In the genomic region with DNA sequence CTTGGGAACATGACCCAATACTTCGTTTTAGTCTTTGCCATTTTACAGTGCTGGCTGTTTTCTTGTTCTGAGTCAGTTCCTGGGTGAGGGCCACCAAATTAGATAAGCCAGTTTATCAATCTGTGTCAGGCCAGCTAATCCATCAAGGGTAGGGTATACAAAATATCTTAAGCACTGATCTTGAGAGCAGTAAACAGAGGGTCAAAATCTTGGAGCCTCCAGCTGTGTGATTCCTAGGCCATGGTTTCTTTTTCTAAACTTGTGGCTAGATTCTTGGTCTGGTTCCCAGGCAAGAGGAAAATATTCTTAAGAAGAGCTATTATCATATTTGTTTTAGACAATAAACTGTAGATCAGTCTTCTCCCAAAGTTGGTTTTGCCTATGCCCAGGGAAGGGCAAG, we compare ENCODE assay signal across 15 cellular contexts.
DNase-seq lines count a peak whose midpoint lies in the region; ATAC-seq and TF ChIP-seq lines count a peak whose summit lies in the region.
"Had no signal": no experiment of that assay in that cellular context is flagged by ENCODE, and none has a peak within 500 bp of the region (broad histone marks: within the 10 kb centered on the region; RNA-seq: fewer than 3 reads in every experiment).

No MANE protein-coding gene starts in this region.

- H3K4me1 ChIP-seq in fibroblast of lung (ENCODE audit: control insufficient read depth, extremely low read depth, insufficient read depth, low read length) (no peaks in the 10 kb centered on the region), left lung (no peaks in the 10 kb centered on the region)
- H3K4me1 ChIP-seq: BLaER1 treated with 17β-estradiol and CSF1 and Interleukin-3, amounts not matched to agents 10 nM and 100 nM had no signal

- H3K9me3 ChIP-seq in fibroblast of lung (ENCODE audit: control insufficient read depth, insufficient read depth, low read depth, low read length) (no peaks in the 10 kb centered on the region), left lung (peaks cover 0 to 69% of the 10 kb centered on the region in 2 donors)

- peaks cover 5% of the 10 kb centered on the region for H3K9me3 Mint-ChIP-seq in Calu3 (ENCODE audit: low read depth, unreplicated experiment)

- no peaks in the 10 kb centered on the region for H3K36me3 Mint-ChIP-seq in Calu3 (ENCODE audit: insufficient read depth, unreplicated experiment)
- H3K36me3 Mint-ChIP-seq: CD4-positive, CD25-positive, alpha-beta regulatory T cell had no signal

- TF ChIP-seq CTCF in astrocyte of the cerebellum (IDR thresholded peaks at IDR 0.05; ENCODE audit: low read depth, low read length, missing control alignments), result no peak
- TF ChIP-seq CTCF in fibroblast of lung (conservative IDR thresholded peaks at IDR 0.05 in 1 of 2, IDR thresholded peaks at IDR 0.05 in 1 of 2; ENCODE audit: low read depth in 1 of 2, low read length in 2 of 2), result no peak
- no peak for TF ChIP-seq CTCF in left lung (IDR thresholded peaks at IDR 0.05)
- TF ChIP-seq CTCF in Calu3 (IDR thresholded peaks at IDR 0.05; ENCODE audit: unreplicated experiment), result no peak

- H3K4me3 Mint-ChIP-seq in Calu3 (ENCODE audit: low read depth, unreplicated experiment), result no peak overlapping the region
- H3K4me3 Mint-ChIP-seq: CD4-positive, CD25-positive, alpha-beta regulatory T cell; GM23338; H9 had no signal

- H2AFZ ChIP-seq in fibroblast of lung (ENCODE audit: low read length), result no peak overlapping the region
- H2AFZ ChIP-seq: GM23338 had no signal

- no peak for ATAC-seq in left lung
- ATAC-seq: GM12878, GM23338 had no signal

- CTCF ChIA-PET in Calu3 (lab: Charles Lee), result no interaction called here

- H3K27me3 ChIP-seq in fibroblast of lung (ENCODE audit: control insufficient read depth, insufficient read depth, low read length) (no peaks in the 10 kb centered on the region), left lung (no peaks in the 10 kb centered on the region)
- H3K27me3 ChIP-seq: BLaER1 treated with 17β-estradiol and CSF1 and Interleukin-3, amounts not matched to agents 10 nM and 100 nM had no signal

- BruUV-seq in Calu3 (replicated peaks; lab: Mats Ljungman, UMichigan), result no TSS peak

- H3K27ac ChIP-seq in fibroblast of lung (ENCODE audit: insufficient read depth, low read length) (no peak overlapping the region), left lung (no peak overlapping the region)
- H3K27ac ChIP-seq: 22Rv1; BLaER1 treated with 17β-estradiol and CSF1 and Interleukin-3, amounts not matched to agents 10 nM and 100 nM had no signal

- H3K27me3 Mint-ChIP-seq in Calu3 (ENCODE audit: unreplicated experiment), result no peaks in the 10 kb centered on the region
- H3K27me3 Mint-ChIP-seq: CD4-positive, CD25-positive, alpha-beta regulatory T cell had no signal

- H3K79me2 ChIP-seq in fibroblast of lung (ENCODE audit: control insufficient read depth, insufficient read depth, low read length), result no peaks in the 10 kb centered on the region

- H3K4me3 ChIP-seq in astrocyte of the cerebellum (ENCODE audit: low read depth, low read length), result no peak overlapping the region
- no peak overlapping the region for H3K4me3 ChIP-seq in fibroblast of lung (replicated peaks in 1 of 4; ENCODE audit: control extremely low read depth in 1 of 4, insufficient read depth in 1 of 4, low read depth in 3 of 4, low read length in 4 of 4)
- no peak overlapping the region for H3K4me3 ChIP-seq in left lung
- H3K4me3 ChIP-seq: BLaER1 treated with 17β-estradiol and CSF1 and Interleukin-3, amounts not matched to agents 10 nM and 100 nM; GM12878; GM23338 had no signal

- no peaks in the 10 kb centered on the region for H3K4me1 Mint-ChIP-seq in Calu3 (ENCODE audit: low read depth, unreplicated experiment)
- H3K4me1 Mint-ChIP-seq: CD4-positive, CD25-positive, alpha-beta regulatory T cell; GM23338; H9 had no signal

- no peak overlapping the region for H3K4me2 ChIP-seq in fibroblast of lung (ENCODE audit: extremely low read depth, insufficient read depth, low read length)
- H3K4me2 ChIP-seq: BLaER1 treated with 17β-estradiol and CSF1 and Interleukin-3, amounts not matched to agents 10 nM and 100 nM; GM23338 had no signal

- H4K20me1 ChIP-seq in fibroblast of lung (ENCODE audit: control insufficient read depth, extremely low read depth, insufficient read depth, low read length), result no peaks in the 10 kb centered on the region
- H4K20me1 ChIP-seq: BLaER1 treated with 17β-estradiol and CSF1 and Interleukin-3, amounts not matched to agents 10 nM and 100 nM had no signal

- H3K36me3 ChIP-seq in fibroblast of lung (ENCODE audit: control insufficient read depth, insufficient read depth, low read length) (no peaks in the 10 kb centered on the region), left lung (no peaks in the 10 kb centered on the region)
- H3K36me3 ChIP-seq: BLaER1 treated with 17β-estradiol and CSF1 and Interleukin-3, amounts not matched to agents 10 nM and 100 nM had no signal

- H3K9ac ChIP-seq in fibroblast of lung (ENCODE audit: insufficient read depth, low read length), result no peak overlapping the region
- H3K9ac ChIP-seq: BLaER1 treated with 17β-estradiol and CSF1 and Interleukin-3, amounts not matched to agents 10 nM and 100 nM had no signal

- intact Hi-C loops in left lung (cut with DNase I) (no loop called here), Calu3 (cut with micrococcal nuclease; ENCODE audit: unreplicated experiment) (no loop called here)

- in situ Hi-C loops in astrocyte of the cerebellum (cut with HindIII; ENCODE audit: low sequenced_read_pairs), result no loop called here

- H3K27ac Mint-ChIP-seq in Calu3 (ENCODE audit: unreplicated experiment), result no peak overlapping the region
- H3K27ac Mint-ChIP-seq: CD4-positive, CD25-positive, alpha-beta regulatory T cell; GM23338; H9 had no signal

- peak; percentile 30 for DNase-seq in NCI-H82 (lab: John Stamatoyannopoulos, UW)
- DNase-seq in NCI-H82 treated with DMSO at 0.1 percent for 48 hours (lab: John Stamatoyannopoulos, UW; ENCODE audit: unreplicated experiment), result no peak
- DNase-seq in astrocyte of the cerebellum (ENCODE audit: low read depth), result peak; percentile 62
- peak; percentile 26 to 80 for DNase-seq in fibroblast of lung (ENCODE audit: low read depth in 2 of 2)
- no peak for DNase-seq in left lung
- no peak for DNase-seq in Calu3
- no peak for DNase-seq in AG20443 (ENCODE audit: low spot score)
- DNase-seq in stimulated activated CD4-positive, alpha-beta T cell treated with anti-CD3 and anti-CD28 coated beads, Interleukin-4, amount 100 ng/mL, for 1 hour, result no peak
- DNase-seq: CD4-positive, CD25-positive, alpha-beta regulatory T cell; DMS 273 treated with DMSO at 0.1 percent for 48 hours; H9 had no signal

Comparison
In these comparisons a context has a peak if more than half of its experiments do, and no peak if none do; other contexts are left out.
1. DNase-seq: peak in NCI-H82 (single experiment), astrocyte of the cerebellum (single experiment) and fibroblast of lung (2 of 2); none in NCI-H82 treated with DMSO at 0.1 percent for 48 hours (single experiment), left lung (0 of 2), Calu3 (single experiment), AG20443 (single experiment) and stimulated activated CD4-positive, alpha-beta T cell treated with anti-CD3 and anti-CD28 coated beads, Interleukin-4, amount 100 ng/mL, for 1 hour (single experiment).